In genomic region chr12:67681145-67681778, GRCh38 we compare ENCODE assay signal across 10 cellular contexts. TPM values are rescaled to one million over a fixed set of nuclear protein-coding genes. Genes with fewer than 3 reads are reported as not detected.
DNase-seq lines count a peak whose midpoint lies in the region; ATAC-seq and TF ChIP-seq lines count a peak whose summit lies in the region.
"Had no signal": no experiment of that assay in that cellular context is flagged by ENCODE, and none has a peak within 500 bp of the region (broad histone marks: within the 10 kb centered on the region; RNA-seq: fewer than 3 reads in every experiment).

No MANE protein-coding gene starts in this region.

- no peaks in the 10 kb centered on the region for H3K9me3 Mint-ChIP-seq in activated CD4-positive, alpha-beta memory T cell treated with anti-CD3 and anti-CD28 coated beads, Interleukin-2, amount 10 ng/mL, durations not matched to agents 7 days and 5 days
- no peaks in the 10 kb centered on the region for H3K9me3 Mint-ChIP-seq in activated CD4-positive, alpha-beta T cell treated with anti-CD3 and anti-CD28 coated beads for 36 hours (ENCODE audit: low read depth)

- DNase-seq in HS-27A (ENCODE audit: low read depth): peak; percentile 77
- DNase-seq in cardiac fibroblast (ENCODE audit: low read depth in 2 of 2): peak; percentile 92 to 95
- peak; percentile 91 for DNase-seq in iris pigment epithelial cell (ENCODE audit: low read depth)
- no peak for DNase-seq in activated CD4-positive, alpha-beta memory T cell treated with anti-CD3 and anti-CD28 coated beads, Interleukin-2, amount 10 ng/mL, durations not matched to agents 7 days and 5 days
- no peak for DNase-seq in activated CD4-positive, alpha-beta T cell treated with anti-CD3 and anti-CD28 coated beads for 36 hours
- no peak for DNase-seq in NCI-H1436 treated with DMSO at 0.1 percent for 48 hours (lab: John Stamatoyannopoulos, UW)
- DNase-seq in GM19240 (ENCODE audit: insufficient read length, low spot score): no peak
- DNase-seq: islet precursor cell had no signal

- no peak for TF ChIP-seq CTCF in cardiac fibroblast (IDR thresholded peaks at IDR 0.05; ENCODE audit: low read depth, low read length)

- ATAC-seq in activated CD4-positive, alpha-beta T cell treated with anti-CD3 and anti-CD28 coated beads for 36 hours: no peak
- ATAC-seq: WTC11 had no signal

- no peaks in the 10 kb centered on the region for H3K36me3 ChIP-seq in stomach smooth muscle (ENCODE audit: control insufficient read depth in 2 of 2, insufficient read depth in 2 of 2, low read length in 2 of 2)

- no peak overlapping the region for H3K9ac ChIP-seq in stomach smooth muscle (ENCODE audit: low read length in 2 of 2)

- H3K4me3 ChIP-seq in cardiac fibroblast (replicated peaks in 1 of 2; ENCODE audit: low read depth in 2 of 2, low read length in 2 of 2) (no peak overlapping the region), stomach smooth muscle (ENCODE audit: low read length in 2 of 2) (no peak overlapping the region)

- H3K27me3 Mint-ChIP-seq in activated CD4-positive, alpha-beta memory T cell treated with anti-CD3 and anti-CD28 coated beads, Interleukin-2, amount 10 ng/mL, durations not matched to agents 7 days and 5 days: no peaks in the 10 kb centered on the region
- H3K27me3 Mint-ChIP-seq in activated CD4-positive, alpha-beta T cell treated with anti-CD3 and anti-CD28 coated beads for 36 hours: no peaks in the 10 kb centered on the region

- peaks cover 4% of the 10 kb centered on the region for H3K4me1 ChIP-seq in stomach smooth muscle (ENCODE audit: control insufficient read depth, insufficient read depth, low read length)

- intact Hi-C loops in activated CD4-positive, alpha-beta T cell treated with anti-CD3 and anti-CD28 coated beads for 36 hours (cut with DNase I, micrococcal nuclease): no loop called here

- no peaks in the 10 kb centered on the region for H3K27me3 ChIP-seq in stomach smooth muscle (ENCODE audit: control insufficient read depth in 1 of 2, insufficient read depth in 2 of 2, low read length in 2 of 2)

- CTCF ChIA-PET in activated CD4-positive, alpha-beta memory T cell treated with anti-CD3 and anti-CD28 coated beads, Interleukin-2, amount 10 ng/mL, durations not matched to agents 7 days and 5 days (lab: Charles Lee): interaction anchor here (0.6 kb wide), 1 partner anchor 304 kb away, joined by 4 read pairs; no protein-coding TSS in a partner anchor
- CTCF ChIA-PET in activated CD4-positive, alpha-beta T cell treated with anti-CD3 and anti-CD28 coated beads for 36 hours (lab: Charles Lee): interaction anchor here (0.5 to 1.2 kb wide), 3 partner anchors 10 to 1305 kb away, joined by 3 read pairs; no protein-coding TSS in a partner anchor

- POLR2A ChIA-PET in activated CD4-positive, alpha-beta memory T cell treated with anti-CD3 and anti-CD28 coated beads, Interleukin-2, amount 10 ng/mL, durations not matched to agents 7 days and 5 days (lab: Charles Lee): no interaction called here
- POLR2A ChIA-PET in activated CD4-positive, alpha-beta T cell treated with anti-CD3 and anti-CD28 coated beads for 36 hours (lab: Charles Lee): no interaction called here

- H3K9me3 ChIP-seq in stomach smooth muscle (ENCODE audit: control insufficient read depth in 2 of 2, low read length in 2 of 2): no peaks in the 10 kb centered on the region

- no peak overlapping the region for H3K27ac Mint-ChIP-seq in activated CD4-positive, alpha-beta memory T cell treated with anti-CD3 and anti-CD28 coated beads, Interleukin-2, amount 10 ng/mL, durations not matched to agents 7 days and 5 days
- no peak overlapping the region for H3K27ac Mint-ChIP-seq in activated CD4-positive, alpha-beta T cell treated with anti-CD3 and anti-CD28 coated beads for 36 hours
- H3K27ac Mint-ChIP-seq: WTC11 had no signal

- H3K27ac ChIP-seq in stomach smooth muscle (ENCODE audit: low read length): peak overlapping the region; percentile 68

- peaks cover 5% of the 10 kb centered on the region for H3K4me1 Mint-ChIP-seq in activated CD4-positive, alpha-beta memory T cell treated with anti-CD3 and anti-CD28 coated beads, Interleukin-2, amount 10 ng/mL, durations not matched to agents 7 days and 5 days
- H3K4me1 Mint-ChIP-seq in activated CD4-positive, alpha-beta T cell treated with anti-CD3 and anti-CD28 coated beads for 36 hours: peaks cover 18% of the 10 kb centered on the region

- H3K36me3 Mint-ChIP-seq in activated CD4-positive, alpha-beta memory T cell treated with anti-CD3 and anti-CD28 coated beads, Interleukin-2, amount 10 ng/mL, durations not matched to agents 7 days and 5 days (ENCODE audit: low read depth): no peaks in the 10 kb centered on the region
- no peaks in the 10 kb centered on the region for H3K36me3 Mint-ChIP-seq in activated CD4-positive, alpha-beta T cell treated with anti-CD3 and anti-CD28 coated beads for 36 hours (ENCODE audit: low read depth)

- no peak overlapping the region for H3K4me3 Mint-ChIP-seq in activated CD4-positive, alpha-beta memory T cell treated with anti-CD3 and anti-CD28 coated beads, Interleukin-2, amount 10 ng/mL, durations not matched to agents 7 days and 5 days
- H3K4me3 Mint-ChIP-seq in activated CD4-positive, alpha-beta T cell treated with anti-CD3 and anti-CD28 coated beads for 36 hours: no peak overlapping the region
- H3K4me3 Mint-ChIP-seq: WTC11 had no signal

RNA-seq across cellular contexts. Expression of gene DYRK2, which starts 32.7 kb away (rescaled TPM):
- total RNA-seq in activated CD4-positive, alpha-beta memory T cell treated with anti-CD3 and anti-CD28 coated beads, Interleukin-2, amount 10 ng/mL, durations not matched to agents 7 days and 5 days: 10 to 100 TPM; 49.5 to 53.5 TPM
- total RNA-seq in activated CD4-positive, alpha-beta T cell treated with anti-CD3 and anti-CD28 coated beads for 36 hours: 10 to 100 TPM; 19.2 to 21.5 TPM

Comparison
In these comparisons a context has a peak if more than half of its experiments do, and no peak if none do; other contexts are left out.
1. DNase-seq: peak in HS-27A (single experiment), cardiac fibroblast (2 of 2) and iris pigment epithelial cell (single experiment); none in activated CD4-positive, alpha-beta memory T cell treated with anti-CD3 and anti-CD28 coated beads, Interleukin-2, amount 10 ng/mL, durations not matched to agents 7 days and 5 days (single experiment), activated CD4-positive, alpha-beta T cell treated with anti-CD3 and anti-CD28 coated beads for 36 hours (single experiment), NCI-H1436 treated with DMSO at 0.1 percent for 48 hours (single experiment) and GM19240 (single experiment).